ENCODE assay signal across 19 cellular contexts in genomic region chr11:76738618-76739220, GRCh38. TPM values are rescaled to one million over a fixed set of nuclear protein-coding genes. Genes with fewer than 3 reads are reported as not detected.
A peak's percentile ranks its signal among the peaks of the same experiment; 100 is the strongest.
DNase-seq lines count a peak whose midpoint lies in the region; ATAC-seq, FAIRE-seq and TF ChIP-seq lines count a peak whose summit lies in the region.
"Had no signal": no experiment of that assay in that cellular context is flagged by ENCODE, and none has a peak within 500 bp of the region (broad histone marks: within the 10 kb centered on the region; RNA-seq: fewer than 3 reads in every experiment).

No MANE protein-coding gene starts in this region.

- 81% methylated on average over 8 of the region's 8 CpGs for WGBS in A549 (ENCODE audit: missing lambda C conversion rate)

- no peak overlapping the region for H3K4me2 ChIP-seq in A549

- H3K27ac ChIP-seq in A549, result peak overlapping the region; percentile 44 to 79

- CTCF ChIA-PET in A549 (lab: Yijun Ruan, JAX), result interaction anchor here (1.1 to 9.8 kb wide), 4 partner anchors 17 to 181 kb away, joined by 3 to 207 read pairs (median 65); no protein-coding TSS in a partner anchor

- no peak for TF ChIP-seq CTCF in A549 (IDR thresholded peaks at IDR 0.05)

- TF ChIP-seq EP300 in A549 (IDR thresholded peaks at IDR 0.05), result no peak

- no peak for TF ChIP-seq POLR2A in A549 (IDR thresholded peaks at IDR 0.05; ENCODE audit: low read length)

- H3K4me3 ChIP-seq in A549, result no peak overlapping the region
- H3K4me3 ChIP-seq: HAP-1 had no signal

- DNase-seq in A549 (ENCODE audit: low read depth in 1 of 2, low spot score in 1 of 2), result no peak
- peak; percentile 54 for DNase-seq in astrocyte of the hippocampus (ENCODE audit: low read depth, low spot score)
- DNase-seq in left cardiac atrium, result peak; percentile 57
- DNase-seq in sciatic nerve (ENCODE audit: low spot score), result no peak
- DNase-seq in NCI-H1930 (lab: John Stamatoyannopoulos, UW), result no peak
- DNase-seq in H4 (ENCODE audit: low spot score), result no peak
- no peak for DNase-seq in middle frontal gyrus (ENCODE audit: extremely low spot score, low spot score)
- DNase-seq: BE2C, DMS79, IMR-90, MV-4-11, NCI-H1694, NCI-H2081 treated with DMSO at 0.1 percent for 48 hours, NCI-H2171 treated with DMSO at 0.1 percent for 48 hours, NCI-H446, NCI-H526, SHP77 had no signal

- no peaks in the 10 kb centered on the region for H3K9me3 ChIP-seq in A549
- H3K9me3 ChIP-seq: BE2C, HAP-1 had no signal

- intact Hi-C loops in left cardiac atrium (cut with DNase I) (loop anchor here in 1 of 2 donors (10.0 kb wide), 1 partner anchor 176 kb away; no protein-coding TSS in a partner anchor), sciatic nerve (cut with DNase I) (no loop called here)

- H3K4me1 ChIP-seq in A549, result peaks cover 24% of the 10 kb centered on the region
- H3K4me1 ChIP-seq: HAP-1 had no signal

- FAIRE-seq in A549 (lab: Jason Lieb, UNC), result no peak
- FAIRE-seq: HTR-8/SVneo had no signal

- POLR2A ChIA-PET in A549 (lab: Yijun Ruan, JAX), result no interaction called here

- no peak for TF ChIP-seq RAD21 in A549 (conservative IDR thresholded peaks at IDR 0.05 in 1 of 2, IDR thresholded peaks at IDR 0.05 in 1 of 2)

- ATAC-seq in A549 (0 out of 6 replicates have a peak, but pooled peaks of 1 of the 2 experiments have one; percentile 12), left cardiac atrium (peak in 1 of 2 donors; percentile 62), sciatic nerve (peak; percentile 64)

TF ChIP-seq in A549, 52 proteins besides CTCF, POLR2A, EP300 and RAD21:
- TF ChIP-seq HMGXB4 (CRISPR knock-in tag; IDR thresholded peaks at IDR 0.05; ENCODE audit: borderline replicate concordance) (no peak), POLR2AphosphoS2 (conservative IDR thresholded peaks at IDR 0.05; ENCODE audit: low read length) (no peak), ELK1 (IDR thresholded peaks at IDR 0.05; ENCODE audit: low read depth, low read length) (no peak), NR3C1 (IDR thresholded peaks at IDR 0.05) (no peak), SMC3 (IDR thresholded peaks at IDR 0.05) (no peak), MAX (IDR thresholded peaks at IDR 0.05) (no peak)

RNA-seq across cellular contexts. Expression of gene TSKU, which starts 44.4 kb away (rescaled TPM):
- 164 and 188 TPM in 2 replicates for polyA plus RNA-seq in A549 (2011; rRNA removed)
- polyA plus RNA-seq in A549 (2012; cell fraction: cytosol; rRNA removed), result 177 and 263 TPM in 2 replicates
- 271 and 323 TPM in 2 replicates for polyA plus RNA-seq in A549 (2012; cell fraction: nucleus; rRNA removed)
- 145 to 171 TPM (median 164 TPM) in 3 replicates for polyA plus RNA-seq in A549 (2017; fragmentation: RNase III; extraction: RNeasy Plus Mini Kit Qiagen cat#74134 plus additional on column Dnase treatment)
- polyA minus RNA-seq in A549 (2011; rRNA and poly(A)+ RNA removed), result 186 and 192 TPM in 2 replicates
- total RNA-seq in left cardiac atrium, result 10 to 100 TPM; 27.7 to 33.3 TPM
- 48.8 TPM for total RNA-seq in sciatic nerve
- 64.5 and 67.1 TPM in 2 replicates for total RNA-seq in H4 (2014; rRNA removed; shearing (Covaris generic))

Comparison
In these comparisons a context has a peak if more than half of its experiments do, and no peak if none do; other contexts are left out.
1. DNase-seq: peak in astrocyte of the hippocampus (single experiment) and left cardiac atrium (single experiment); none in A549 (0 of 2), sciatic nerve (single experiment), NCI-H1930 (0 of 2), H4 (single experiment) and middle frontal gyrus (single experiment).